Comparison of ENCODE assay signal across 8 cellular contexts in genomic region chr6:89079611-89080213, GRCh38. TPM values are rescaled to one million over a fixed set of nuclear protein-coding genes. Genes with fewer than 3 reads are reported as not detected.
A peak's percentile ranks its signal among the peaks of the same experiment; 100 is the strongest.
DNase-seq lines count a peak whose midpoint lies in the region; ATAC-seq and TF ChIP-seq lines count a peak whose summit lies in the region.

No MANE protein-coding gene starts in this region.

- under 1% methylated on average over 17 of the region's 17 CpGs for WGBS in suprapubic skin

- TF ChIP-seq CTCF in fibroblast of mammary gland (conservative IDR thresholded peaks at IDR 0.05; ENCODE audit: control insufficient read depth, insufficient read depth, low read depth, low read length) (no peak), natural killer cell (IDR thresholded peaks at IDR 0.05) (no peak), suprapubic skin (IDR thresholded peaks at IDR 0.05) (no peak)

- H3K4me3 Mint-ChIP-seq in activated T-helper 17 cell treated with anti-CD3 and anti-CD28 coated beads, Interleukin-2, amount 50 U/mL, for 72 hours, result peak overlapping the region; percentile 100
- peak overlapping the region; percentile 99 for H3K4me3 Mint-ChIP-seq in natural killer cell

- H3K4me1 ChIP-seq in suprapubic skin, result peaks cover 28% of the 10 kb centered on the region

- H3K9me3 Mint-ChIP-seq in activated T-helper 17 cell treated with anti-CD3 and anti-CD28 coated beads, Interleukin-2, amount 50 U/mL, for 72 hours, result no peaks in the 10 kb centered on the region
- no peaks in the 10 kb centered on the region for H3K9me3 Mint-ChIP-seq in natural killer cell

- intact Hi-C loops in natural killer cell (cut with micrococcal nuclease), result loop anchor here (1.0 to 10.0 kb wide), 8 partner anchors 38 to 1927 kb away; partner anchors contain the start of genes AKIRIN2, CFAP206, RNGTT and SRSF12

- peaks cover 41% of the 10 kb centered on the region for H3K36me3 Mint-ChIP-seq in activated T-helper 17 cell treated with anti-CD3 and anti-CD28 coated beads, Interleukin-2, amount 50 U/mL, for 72 hours (ENCODE audit: low read depth)
- H3K36me3 Mint-ChIP-seq in natural killer cell, result peaks cover 12% of the 10 kb centered on the region

- peaks cover 13% of the 10 kb centered on the region for H3K4me1 Mint-ChIP-seq in activated T-helper 17 cell treated with anti-CD3 and anti-CD28 coated beads, Interleukin-2, amount 50 U/mL, for 72 hours
- peaks cover 44 to 49% of the 10 kb centered on the region in 2 donors for H3K4me1 Mint-ChIP-seq in natural killer cell

- ATAC-seq in GM21576 (IDR thresholded peaks at IDR 0.05; ENCODE audit: unreplicated experiment) (peak; percentile 17), natural killer cell (peak; percentile 19 to 38 (median 34)), GM19463 (IDR thresholded peaks at IDR 0.05; ENCODE audit: unreplicated experiment) (no peak)
- peak; percentile 20 for ATAC-seq in activated T-helper 17 cell treated with anti-CD3 and anti-CD28 coated beads, Interleukin-2, amount 50 U/mL, for 72 hours (replicated peaks)

- TF ChIP-seq POLR2A in suprapubic skin (IDR thresholded peaks at IDR 0.05), result no peak

- no peaks in the 10 kb centered on the region for H3K27me3 Mint-ChIP-seq in activated T-helper 17 cell treated with anti-CD3 and anti-CD28 coated beads, Interleukin-2, amount 50 U/mL, for 72 hours
- H3K27me3 Mint-ChIP-seq in natural killer cell (ENCODE audit: low read depth in 2 of 2), result no peaks in the 10 kb centered on the region

- DNase-seq in AG20443 (ENCODE audit: low spot score) (peak; percentile 44), OCI-M2 (lab: John Stamatoyannopoulos, UW; ENCODE audit: unreplicated experiment) (peak; percentile 80), fibroblast of mammary gland (ENCODE audit: low read depth) (peak; percentile 74), natural killer cell (peak; percentile 55), suprapubic skin (ENCODE audit: low spot score in 2 of 2) (no peak)

- TF ChIP-seq EP300 in suprapubic skin (IDR thresholded peaks at IDR 0.05), result no peak

- H3K4me3 ChIP-seq in fibroblast of mammary gland (ENCODE audit: control insufficient read depth, low read depth, low read length) (peak overlapping the region; percentile 78), suprapubic skin (peak overlapping the region; percentile 71)

- peak overlapping the region; percentile 86 for H3K27ac Mint-ChIP-seq in activated T-helper 17 cell treated with anti-CD3 and anti-CD28 coated beads, Interleukin-2, amount 50 U/mL, for 72 hours
- H3K27ac Mint-ChIP-seq in natural killer cell, result peak overlapping the region; percentile 99

- no peaks in the 10 kb centered on the region for H3K27me3 ChIP-seq in suprapubic skin

- peaks cover 17% of the 10 kb centered on the region for H3K36me3 ChIP-seq in suprapubic skin

- no peaks in the 10 kb centered on the region for H3K9me3 ChIP-seq in suprapubic skin

- H3K27ac ChIP-seq in suprapubic skin, result peak overlapping the region; percentile 96

RNA-seq across cellular contexts. Expression of gene PNRC1, which starts 0.8 kb away (rescaled TPM):
- total RNA-seq in activated T-helper 17 cell treated with anti-CD3 and anti-CD28 coated beads, Interleukin-2, amount 50 U/mL, for 72 hours, result 100 to 1,000 TPM in 1 of 2 donors, 10 to 100 TPM in 1; 61.5 to 363 TPM
- total RNA-seq in natural killer cell (100 to 1,000 TPM; 695 to 970 (median 712) TPM), suprapubic skin (100 to 1,000 TPM; 238 to 292 (median 271) TPM)

RNA-seq across cellular contexts. Expression of gene SRSF12, which starts 38.2 kb away (rescaled TPM):
- 1 to 10 TPM in 1 of 2 donors, not detected in 1; 1.1 TPM for total RNA-seq in activated T-helper 17 cell treated with anti-CD3 and anti-CD28 coated beads, Interleukin-2, amount 50 U/mL, for 72 hours
- total RNA-seq in natural killer cell, result under 1 TPM; 0.07 to 0.45 (median 0.45) TPM
- under 1 TPM in 2 of 4 donors, not detected in 2; 0.15 to 0.36 TPM for total RNA-seq in suprapubic skin

Comparison
In these comparisons a context has a peak if more than half of its experiments do, and no peak if none do; other contexts are left out.
1. DNase-seq: peak in AG20443 (single experiment), OCI-M2 (single experiment), fibroblast of mammary gland (single experiment) and natural killer cell (single experiment); none in suprapubic skin (0 of 2).